Comparison of ENCODE assay signal across 1 cellular context in the genomic region with DNA sequence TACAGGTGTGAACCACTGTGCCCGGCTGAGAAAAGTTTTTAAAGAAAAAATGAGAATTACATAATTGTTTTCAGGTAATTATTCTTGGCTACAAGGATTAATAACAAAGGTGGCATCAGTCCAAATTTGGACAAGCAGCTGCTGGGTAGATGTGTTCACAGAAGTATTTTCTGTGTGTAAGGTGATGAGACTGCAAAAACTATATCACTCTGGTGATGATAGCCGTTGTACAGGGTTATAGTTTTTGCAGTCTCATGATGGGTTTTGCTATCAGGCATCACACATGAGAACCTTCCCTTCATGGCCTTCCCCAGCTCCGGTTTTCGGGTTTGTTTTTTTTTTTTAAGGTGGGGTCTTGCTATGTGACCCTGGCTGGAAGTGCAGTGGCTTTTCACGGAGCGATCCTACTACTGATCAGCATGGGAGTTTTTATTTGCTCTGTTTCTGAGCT.
A peak's percentile ranks its signal among the peaks of the same experiment; 100 is the strongest.
TF ChIP-seq lines count a peak whose summit lies in the region.

No MANE protein-coding gene starts in this region.

TF ChIP-seq in K562, 482 proteins besides CTCF, POLR2A, EP300 and RAD21 (continued from another document and continues in another):
- TF ChIP-seq, protein P1, sequence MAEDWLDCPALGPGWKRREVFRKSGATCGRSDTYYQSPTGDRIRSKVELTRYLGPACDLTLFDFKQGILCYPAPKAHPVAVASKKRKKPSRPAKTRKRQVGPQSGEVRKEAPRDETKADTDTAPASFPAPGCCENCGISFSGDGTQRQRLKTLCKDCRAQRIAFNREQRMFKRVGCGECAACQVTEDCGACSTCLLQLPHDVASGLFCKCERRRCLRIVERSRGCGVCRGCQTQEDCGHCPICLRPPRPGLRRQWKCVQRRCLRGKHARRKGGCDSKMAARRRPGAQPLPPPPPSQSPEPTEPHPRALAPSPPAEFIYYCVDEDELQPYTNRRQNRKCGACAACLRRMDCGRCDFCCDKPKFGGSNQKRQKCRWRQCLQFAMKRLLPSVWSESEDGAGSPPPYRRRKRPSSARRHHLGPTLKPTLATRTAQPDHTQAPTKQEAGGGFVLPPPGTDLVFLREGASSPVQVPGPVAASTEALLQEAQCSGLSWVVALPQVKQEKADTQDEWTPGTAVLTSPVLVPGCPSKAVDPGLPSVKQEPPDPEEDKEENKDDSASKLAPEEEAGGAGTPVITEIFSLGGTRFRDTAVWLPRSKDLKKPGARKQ (CRISPR knock-in tag; IDR thresholded peaks at IDR 0.05): no peak
- TF ChIP-seq, protein P2, sequence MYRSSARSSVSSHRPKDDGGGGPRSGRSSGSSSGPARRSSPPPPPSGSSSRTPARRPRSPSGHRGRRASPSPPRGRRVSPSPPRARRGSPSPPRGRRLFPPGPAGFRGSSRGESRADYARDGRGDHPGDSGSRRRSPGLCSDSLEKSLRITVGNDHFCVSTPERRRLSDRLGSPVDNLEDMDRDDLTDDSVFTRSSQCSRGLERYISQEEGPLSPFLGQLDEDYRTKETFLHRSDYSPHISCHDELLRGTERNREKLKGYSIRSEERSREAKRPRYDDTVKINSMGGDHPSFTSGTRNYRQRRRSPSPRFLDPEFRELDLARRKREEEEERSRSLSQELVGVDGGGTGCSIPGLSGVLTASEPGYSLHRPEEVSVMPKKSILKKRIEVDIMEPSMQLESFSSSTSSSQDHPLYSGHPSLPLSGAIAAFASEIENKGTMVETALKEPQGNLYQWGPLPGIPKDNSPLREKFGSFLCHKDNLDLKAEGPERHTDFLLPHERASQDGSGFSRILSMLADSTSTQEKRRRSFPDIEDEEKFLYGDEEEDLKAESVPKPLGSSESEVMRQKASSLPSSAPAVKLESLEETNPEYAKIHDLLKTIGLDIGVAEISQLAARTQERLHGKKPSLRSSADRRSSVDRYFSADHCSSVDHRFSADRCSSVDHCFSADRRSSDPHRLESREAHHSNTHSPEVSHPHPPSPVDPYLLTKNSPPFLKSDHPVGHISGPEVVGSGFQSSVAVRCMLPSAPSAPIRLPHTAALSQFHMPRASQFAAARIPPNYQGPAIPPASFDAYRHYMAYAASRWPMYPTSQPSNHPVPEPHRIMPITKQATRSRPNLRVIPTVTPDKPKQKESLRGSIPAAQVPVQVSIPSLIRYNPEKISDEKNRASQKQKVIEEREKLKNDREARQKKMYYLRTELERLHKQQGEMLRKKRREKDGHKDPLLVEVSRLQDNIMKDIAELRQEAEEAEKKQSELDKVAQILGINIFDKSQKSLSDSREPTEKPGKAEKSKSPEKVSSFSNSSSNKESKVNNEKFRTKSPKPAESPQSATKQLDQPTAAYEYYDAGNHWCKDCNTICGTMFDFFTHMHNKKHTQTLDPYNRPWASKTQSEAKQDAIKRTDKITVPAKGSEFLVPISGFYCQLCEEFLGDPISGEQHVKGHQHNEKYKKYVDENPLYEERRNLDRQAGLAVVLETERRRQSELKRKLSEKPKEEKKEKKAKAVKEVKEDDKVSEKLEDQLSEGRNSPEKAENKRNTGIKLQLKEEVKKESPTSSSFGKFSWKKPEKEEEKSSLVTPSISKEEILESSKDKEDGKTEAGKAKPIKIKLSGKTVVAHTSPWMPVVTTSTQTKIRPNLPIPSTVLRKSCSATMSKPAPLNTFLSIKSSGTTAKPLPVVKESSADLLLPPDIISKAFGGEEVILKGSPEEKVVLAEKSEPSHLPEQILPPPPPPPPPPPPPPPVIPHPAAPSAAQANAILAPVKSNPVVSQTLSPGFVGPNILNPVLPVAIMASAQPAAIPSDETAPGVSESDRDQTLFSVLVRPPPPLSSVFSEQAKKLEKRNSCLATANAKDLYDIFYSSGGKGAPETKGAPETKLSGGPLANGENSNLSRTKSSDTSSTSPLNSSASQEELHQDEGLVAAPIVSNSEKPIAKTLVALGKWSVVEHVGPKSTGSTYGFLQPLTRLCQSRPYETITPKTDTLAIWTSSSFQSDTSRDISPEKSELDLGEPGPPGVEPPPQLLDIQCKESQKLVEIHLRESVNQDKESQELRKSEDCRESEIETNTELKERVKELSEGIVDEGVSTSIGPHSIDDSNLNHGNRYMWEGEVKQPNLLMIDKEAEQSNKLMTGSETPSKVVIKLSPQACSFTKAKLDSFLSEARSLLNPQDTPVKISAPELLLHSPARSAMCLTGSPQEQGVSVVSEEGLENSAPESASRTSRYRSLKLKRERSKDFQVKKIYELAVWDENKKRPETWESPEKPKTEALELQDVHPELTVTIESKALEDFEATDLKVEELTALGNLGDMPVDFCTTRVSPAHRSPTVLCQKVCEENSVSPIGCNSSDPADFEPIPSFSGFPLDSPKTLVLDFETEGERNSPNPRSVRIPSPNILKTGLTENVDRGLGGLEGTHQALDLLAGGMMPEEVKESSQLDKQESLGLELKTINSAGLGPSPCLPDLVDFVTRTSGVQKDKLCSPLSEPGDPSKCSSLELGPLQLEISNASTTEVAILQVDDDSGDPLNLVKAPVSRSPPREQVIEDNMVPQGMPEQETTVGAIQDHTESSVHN (IDR thresholded peaks at IDR 0.05; ENCODE audit: borderline replicate concordance in 1 of 2, low read depth in 1 of 2): 0 out of 4 replicates have a peak, but pooled peaks of 1 of the 2 experiments have one; percentile 51
- TF ChIP-seq, protein P3, sequence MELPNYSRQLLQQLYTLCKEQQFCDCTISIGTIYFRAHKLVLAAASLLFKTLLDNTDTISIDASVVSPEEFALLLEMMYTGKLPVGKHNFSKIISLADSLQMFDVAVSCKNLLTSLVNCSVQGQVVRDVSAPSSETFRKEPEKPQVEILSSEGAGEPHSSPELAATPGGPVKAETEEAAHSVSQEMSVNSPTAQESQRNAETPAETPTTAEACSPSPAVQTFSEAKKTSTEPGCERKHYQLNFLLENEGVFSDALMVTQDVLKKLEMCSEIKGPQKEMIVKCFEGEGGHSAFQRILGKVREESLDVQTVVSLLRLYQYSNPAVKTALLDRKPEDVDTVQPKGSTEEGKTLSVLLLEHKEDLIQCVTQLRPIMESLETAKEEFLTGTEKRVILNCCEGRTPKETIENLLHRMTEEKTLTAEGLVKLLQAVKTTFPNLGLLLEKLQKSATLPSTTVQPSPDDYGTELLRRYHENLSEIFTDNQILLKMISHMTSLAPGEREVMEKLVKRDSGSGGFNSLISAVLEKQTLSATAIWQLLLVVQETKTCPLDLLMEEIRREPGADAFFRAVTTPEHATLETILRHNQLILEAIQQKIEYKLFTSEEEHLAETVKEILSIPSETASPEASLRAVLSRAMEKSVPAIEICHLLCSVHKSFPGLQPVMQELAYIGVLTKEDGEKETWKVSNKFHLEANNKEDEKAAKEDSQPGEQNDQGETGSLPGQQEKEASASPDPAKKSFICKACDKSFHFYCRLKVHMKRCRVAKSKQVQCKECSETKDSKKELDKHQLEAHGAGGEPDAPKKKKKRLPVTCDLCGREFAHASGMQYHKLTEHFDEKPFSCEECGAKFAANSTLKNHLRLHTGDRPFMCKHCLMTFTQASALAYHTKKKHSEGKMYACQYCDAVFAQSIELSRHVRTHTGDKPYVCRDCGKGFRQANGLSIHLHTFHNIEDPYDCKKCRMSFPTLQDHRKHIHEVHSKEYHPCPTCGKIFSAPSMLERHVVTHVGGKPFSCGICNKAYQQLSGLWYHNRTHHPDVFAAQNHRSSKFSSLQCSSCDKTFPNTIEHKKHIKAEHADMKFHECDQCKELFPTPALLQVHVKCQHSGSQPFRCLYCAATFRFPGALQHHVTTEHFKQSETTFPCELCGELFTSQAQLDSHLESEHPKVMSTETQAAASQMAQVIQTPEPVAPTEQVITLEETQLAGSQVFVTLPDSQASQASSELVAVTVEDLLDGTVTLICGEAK (IDR thresholded peaks at IDR 0.05): no peak
- TF ChIP-seq, protein P3 (CRISPR knock-in tag; IDR thresholded peaks at IDR 0.05): no peak
- TF ChIP-seq ATF7 (IDR thresholded peaks at IDR 0.05) (peak; percentile 58; the same call in 1 of the 2 replicates), ADNP (tag; IDR thresholded peaks at IDR 0.05) (no peak), SP1 (CRISPR knock-in tag; IDR thresholded peaks at IDR 0.05) (no peak), YBX1 (IDR thresholded peaks at IDR 0.05) (no peak), ZNF79 (CRISPR knock-in tag; IDR thresholded peaks at IDR 0.05; ENCODE audit: low read depth) (no peak), CBX3 (IDR thresholded peaks at IDR 0.05; ENCODE audit: borderline replicate concordance in 1 of 2, low read length in 2 of 2) (0 out of 3 replicates have a peak, but pooled peaks of 1 of the 2 experiments have one; percentile 25), ZNF830 (CRISPR knock-in tag; IDR thresholded peaks at IDR 0.05) (no peak), HEY1 (CRISPR knock-in tag; IDR thresholded peaks at IDR 0.05; ENCODE audit: borderline replicate concordance) (no peak), IRF2 (CRISPR knock-in tag; IDR thresholded peaks at IDR 0.05) (no peak), EP400 (IDR thresholded peaks at IDR 0.05) (no peak), NCOA1 (IDR thresholded peaks at IDR 0.05; ENCODE audit: low read depth) (peak; percentile 27; the same call in 1 of the 2 replicates), MEF2D (tag; conservative IDR thresholded peaks at IDR 0.05; ENCODE audit: low read depth) (0 out of 2 replicates have a peak, but pooled peaks have one; percentile 13), GABPA (tag; conservative IDR thresholded peaks at IDR 0.05; ENCODE audit: low read depth) (no peak), TGIF2 (CRISPR knock-in tag; IDR thresholded peaks at IDR 0.05) (no peak), ATF1 (CRISPR knock-in tag; IDR thresholded peaks at IDR 0.05) (no peak), ATF1 (tag; IDR thresholded peaks at IDR 0.05) (peak; percentile 53)
- TF ChIP-seq, protein P4, sequence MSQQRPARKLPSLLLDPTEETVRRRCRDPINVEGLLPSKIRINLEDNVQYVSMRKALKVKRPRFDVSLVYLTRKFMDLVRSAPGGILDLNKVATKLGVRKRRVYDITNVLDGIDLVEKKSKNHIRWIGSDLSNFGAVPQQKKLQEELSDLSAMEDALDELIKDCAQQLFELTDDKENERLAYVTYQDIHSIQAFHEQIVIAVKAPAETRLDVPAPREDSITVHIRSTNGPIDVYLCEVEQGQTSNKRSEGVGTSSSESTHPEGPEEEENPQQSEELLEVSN (IDR thresholded peaks at IDR 0.05; ENCODE audit: borderline replicate concordance in 1 of 2, extremely low read depth in 1 of 2, insufficient read depth in 1 of 2, insufficient read length in 1 of 2, low read depth in 1 of 2, low read length in 1 of 2, poor library complexity in 1 of 2, severe bottlenecking in 1 of 2): no peak
- TF ChIP-seq, protein P5, sequence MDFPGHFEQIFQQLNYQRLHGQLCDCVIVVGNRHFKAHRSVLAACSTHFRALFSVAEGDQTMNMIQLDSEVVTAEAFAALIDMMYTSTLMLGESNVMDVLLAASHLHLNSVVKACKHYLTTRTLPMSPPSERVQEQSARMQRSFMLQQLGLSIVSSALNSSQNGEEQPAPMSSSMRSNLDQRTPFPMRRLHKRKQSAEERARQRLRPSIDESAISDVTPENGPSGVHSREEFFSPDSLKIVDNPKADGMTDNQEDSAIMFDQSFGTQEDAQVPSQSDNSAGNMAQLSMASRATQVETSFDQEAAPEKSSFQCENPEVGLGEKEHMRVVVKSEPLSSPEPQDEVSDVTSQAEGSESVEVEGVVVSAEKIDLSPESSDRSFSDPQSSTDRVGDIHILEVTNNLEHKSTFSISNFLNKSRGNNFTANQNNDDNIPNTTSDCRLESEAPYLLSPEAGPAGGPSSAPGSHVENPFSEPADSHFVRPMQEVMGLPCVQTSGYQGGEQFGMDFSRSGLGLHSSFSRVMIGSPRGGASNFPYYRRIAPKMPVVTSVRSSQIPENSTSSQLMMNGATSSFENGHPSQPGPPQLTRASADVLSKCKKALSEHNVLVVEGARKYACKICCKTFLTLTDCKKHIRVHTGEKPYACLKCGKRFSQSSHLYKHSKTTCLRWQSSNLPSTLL (IDR thresholded peaks at IDR 0.05): no peak
- TF ChIP-seq, protein P6, sequence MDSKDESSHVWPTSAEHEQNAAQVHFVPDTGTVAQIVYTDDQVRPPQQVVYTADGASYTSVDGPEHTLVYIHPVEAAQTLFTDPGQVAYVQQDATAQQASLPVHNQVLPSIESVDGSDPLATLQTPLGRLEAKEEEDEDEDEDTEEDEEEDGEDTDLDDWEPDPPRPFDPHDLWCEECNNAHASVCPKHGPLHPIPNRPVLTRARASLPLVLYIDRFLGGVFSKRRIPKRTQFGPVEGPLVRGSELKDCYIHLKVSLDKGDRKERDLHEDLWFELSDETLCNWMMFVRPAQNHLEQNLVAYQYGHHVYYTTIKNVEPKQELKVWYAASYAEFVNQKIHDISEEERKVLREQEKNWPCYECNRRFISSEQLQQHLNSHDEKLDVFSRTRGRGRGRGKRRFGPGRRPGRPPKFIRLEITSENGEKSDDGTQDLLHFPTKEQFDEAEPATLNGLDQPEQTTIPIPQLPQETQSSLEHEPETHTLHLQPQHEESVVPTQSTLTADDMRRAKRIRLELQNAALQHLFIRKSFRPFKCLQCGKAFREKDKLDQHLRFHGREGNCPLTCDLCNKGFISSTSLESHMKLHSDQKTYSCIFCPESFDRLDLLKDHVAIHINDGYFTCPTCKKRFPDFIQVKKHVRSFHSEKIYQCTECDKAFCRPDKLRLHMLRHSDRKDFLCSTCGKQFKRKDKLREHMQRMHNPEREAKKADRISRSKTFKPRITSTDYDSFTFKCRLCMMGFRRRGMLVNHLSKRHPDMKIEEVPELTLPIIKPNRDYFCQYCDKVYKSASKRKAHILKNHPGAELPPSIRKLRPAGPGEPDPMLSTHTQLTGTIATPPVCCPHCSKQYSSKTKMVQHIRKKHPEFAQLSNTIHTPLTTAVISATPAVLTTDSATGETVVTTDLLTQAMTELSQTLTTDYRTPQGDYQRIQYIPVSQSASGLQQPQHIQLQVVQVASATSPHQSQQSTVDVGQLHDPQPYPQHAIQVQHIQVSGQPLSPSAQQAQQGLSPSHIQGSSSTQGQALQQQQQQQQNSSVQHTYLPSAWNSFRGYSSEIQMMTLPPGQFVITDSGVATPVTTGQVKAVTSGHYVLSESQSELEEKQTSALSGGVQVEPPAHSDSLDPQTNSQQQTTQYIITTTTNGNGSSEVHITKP (IDR thresholded peaks at IDR 0.05; ENCODE audit: partially characterized antibody): peak; percentile 22
